In genomic region chrX:45668686-45669443, GRCh38 we compare ENCODE assay signal across 13 cellular contexts.
DNase-seq lines count a peak whose midpoint lies in the region; ATAC-seq and TF ChIP-seq lines count a peak whose summit lies in the region.
"Had no signal": no experiment of that assay in that cellular context is flagged by ENCODE, and none has a peak within 500 bp of the region (broad histone marks: within the 10 kb centered on the region; RNA-seq: fewer than 3 reads in every experiment).

No MANE protein-coding gene starts in this region.

- H3K36me3 ChIP-seq in thyroid gland, result no peaks in the 10 kb centered on the region
- H3K36me3 ChIP-seq: adrenal gland, WERI-Rb-1 had no signal

- WGBS in thyroid gland, 2 donors, result 56 to 68% methylated on average over 6 of the region's 6 CpGs

- no peaks in the 10 kb centered on the region for H3K27me3 ChIP-seq in thyroid gland

- intact Hi-C loops in thyroid gland (cut with DNase I), result no loop called here

- peak; percentile 84 for ATAC-seq in SK-N-SH treated with all-trans-retinoic acid at 6 μM for 48 hours
- ATAC-seq in GM21717 (IDR thresholded peaks at IDR 0.05; ENCODE audit: unreplicated experiment), result no peak
- ATAC-seq: sciatic nerve had no signal

- H3K4me1 ChIP-seq in thyroid gland, result no peaks in the 10 kb centered on the region
- H3K4me1 ChIP-seq: adrenal gland had no signal

- TF ChIP-seq CTCF in fibroblast of the aortic adventitia (IDR thresholded peaks at IDR 0.05; ENCODE audit: insufficient read depth, low read length) (no peak), thyroid gland (IDR thresholded peaks at IDR 0.05) (no peak)

- H3K9me3 ChIP-seq in thyroid gland, result no peaks in the 10 kb centered on the region
- H3K9me3 ChIP-seq: adrenal gland had no signal

- H3K4me3 ChIP-seq in fibroblast of the aortic adventitia (ENCODE audit: low read depth, low read length) (no peak overlapping the region), thyroid gland (replicated peaks in 1 of 3) (no peak overlapping the region)
- H3K4me3 ChIP-seq: adrenal gland had no signal

- peak; percentile 1 for DNase-seq in DMS79 treated with DMSO at 0.1 percent for 48 hours (lab: John Stamatoyannopoulos, UW)
- DNase-seq in DMS79 (lab: John Stamatoyannopoulos, UW), result no peak
- peak; percentile 91 for DNase-seq in fibroblast of the aortic adventitia (ENCODE audit: low read depth)
- DNase-seq in thyroid gland, result peak; percentile 13 to 34
- no peak for DNase-seq in retina
- no peak for DNase-seq in NCI-H82 (lab: John Stamatoyannopoulos, UW)
- DNase-seq: adrenal gland, SHP77, WERI-Rb-1 had no signal

- no peak for TF ChIP-seq POLR2A in thyroid gland (IDR thresholded peaks at IDR 0.05)

- H3K27ac ChIP-seq in thyroid gland, result no peak overlapping the region
- H3K27ac ChIP-seq: 22Rv1, adrenal gland, WERI-Rb-1 had no signal

TF ChIP-seq in SK-N-SH treated with all-trans-retinoic acid at 6 μM for 48 hours, 23 proteins besides CTCF, POLR2A, EP300 and RAD21:
- TF ChIP-seq GLIS3 (CRISPR knock-in tag; IDR thresholded peaks at IDR 0.05), result no peak
- TF ChIP-seq POU6F1 (CRISPR knock-in tag; IDR thresholded peaks at IDR 0.05; ENCODE audit: borderline replicate concordance, low read depth), result no peak
- no peak for TF ChIP-seq ZNF8 (CRISPR knock-in tag; IDR thresholded peaks at IDR 0.05)
- no peak for TF ChIP-seq PATZ1 (CRISPR knock-in tag; IDR thresholded peaks at IDR 0.05; ENCODE audit: borderline replicate concordance)
- no peak for TF ChIP-seq TOX (CRISPR knock-in tag; IDR thresholded peaks at IDR 0.05; ENCODE audit: borderline replicate concordance)

Comparison
In these comparisons a context has a peak if more than half of its experiments do, and no peak if none do; other contexts are left out.
1. DNase-seq: peak in DMS79 treated with DMSO at 0.1 percent for 48 hours (single experiment), fibroblast of the aortic adventitia (single experiment) and thyroid gland (2 of 2); none in DMS79 (single experiment), retina (single experiment) and NCI-H82 (single experiment).